In the genomic region with DNA sequence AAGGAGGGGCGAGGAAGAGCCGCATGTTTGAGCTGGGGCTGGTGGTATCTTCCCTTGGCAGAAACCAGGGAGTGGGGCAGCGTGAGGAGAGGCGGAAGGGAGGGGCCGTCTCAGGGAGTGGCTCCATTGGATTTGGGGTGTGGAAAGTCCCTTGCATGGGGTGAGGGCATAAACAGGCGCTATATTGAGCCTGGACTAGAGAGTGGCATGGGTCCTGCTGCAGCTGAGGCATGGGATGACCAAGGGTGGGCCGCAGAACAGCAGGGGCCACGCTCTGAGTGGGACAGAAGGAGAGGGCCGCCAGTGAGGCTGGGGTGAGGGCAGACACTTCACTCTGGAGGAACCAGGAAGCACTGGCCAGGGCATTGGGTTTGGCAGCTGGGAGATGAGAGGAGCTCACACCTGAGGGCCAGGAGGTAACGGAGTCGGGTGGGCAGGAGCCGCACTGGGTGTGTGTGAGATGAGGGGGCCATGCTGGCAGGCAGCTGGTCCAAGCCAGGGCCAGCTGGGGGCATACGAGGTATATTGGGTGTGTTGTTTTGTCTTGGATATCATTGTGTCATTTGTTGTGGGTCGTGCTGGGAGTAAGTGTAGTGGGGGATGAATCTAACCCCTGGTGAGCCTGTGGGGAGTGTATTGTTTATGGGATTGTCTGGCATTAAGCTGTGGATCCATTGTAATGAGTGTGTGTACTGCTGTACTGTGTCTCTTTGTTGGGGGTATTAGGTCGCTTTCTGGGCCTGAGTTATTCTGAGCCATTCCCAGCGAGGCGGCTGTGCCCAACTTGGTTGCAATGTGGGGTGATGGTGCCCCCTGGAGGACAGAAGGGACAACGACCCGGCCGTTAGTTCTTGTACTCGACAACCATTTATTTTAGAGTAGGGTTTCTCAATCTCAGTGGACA, we compare ENCODE assay signal across 8 cellular contexts. TPM values are rescaled to one million over a fixed set of nuclear protein-coding genes. Genes with fewer than 3 reads are reported as not detected.
DNase-seq lines count a peak whose midpoint lies in the region; ATAC-seq and TF ChIP-seq lines count a peak whose summit lies in the region.
"Not testable (repeated sequence)": the region's sequence is repeated elsewhere in the genome, so short reads cannot be mapped to it uniquely, and the experiment has no call there.

No MANE protein-coding gene starts in this region.

- DNase-seq in COLO668 (lab: John Stamatoyannopoulos, UW; ENCODE audit: unreplicated experiment) (peak; percentile 35), HT1080 (ENCODE audit: low read depth) (peak; percentile 62), NCI-H526 treated with DMSO at 0.1 percent for 48 hours (lab: John Stamatoyannopoulos, UW) (peak; percentile 38), astrocyte of the cerebellum (ENCODE audit: low read depth) (peak; percentile 38), Right ventricle myocardium superior (peak; percentile 81), omental fat pad (ENCODE audit: low spot score) (peak; percentile 59)
- DNase-seq in stimulated activated CD8-positive, alpha-beta memory T cell treated with anti-CD3 and anti-CD28 coated beads, Interleukin-7, amount 100 ng/mL, for 48 hours (ENCODE audit: extremely low read depth in 1 of 2, low read depth in 1 of 2): peak; percentile 18 to 37

- TF ChIP-seq CTCF in astrocyte of the cerebellum (IDR thresholded peaks at IDR 0.05; ENCODE audit: low read depth, low read length, missing control alignments) (peak; percentile 75), omental fat pad (IDR thresholded peaks at IDR 0.05) (peak in 2 of 3 donors; percentile 4 to 75)

- in situ Hi-C loops in astrocyte of the cerebellum (cut with HindIII; ENCODE audit: low sequenced_read_pairs): not testable (repeated sequence)

- intact Hi-C loops in Right ventricle myocardium superior (cut with DNase I): not testable (repeated sequence)

- not testable (repeated sequence) for H3K4me3 ChIP-seq in astrocyte of the cerebellum (ENCODE audit: low read depth, low read length)

- ATAC-seq in activated CD4-positive, CD25-positive, alpha-beta regulatory T cell treated with anti-CD3 and anti-CD28 coated beads, Interleukin-2, amount 50 U/mL, for 24 hours: peak; percentile 58 to 67
- ATAC-seq in Right ventricle myocardium superior (ENCODE audit: poor library complexity) (peak; percentile 97), omental fat pad (ENCODE audit: low FRiP score) (peak; percentile 89)

RNA-seq across cellular contexts. Expression of a gene that starts 56.2 kb away (rescaled TPM):
- total RNA-seq in HT1080 (2014; rRNA removed; shearing (Covaris generic)): 21.7 and 40.0 TPM in 2 replicates
- polyA plus RNA-seq in HT1080 (2015; cell fraction: cytosol; rRNA removed): 40.7 and 43.9 TPM in 2 replicates
- 58.4 and 73.2 TPM in 2 replicates for polyA plus RNA-seq in HT1080 (2015; cell fraction: nucleus; rRNA removed)
- total RNA-seq in Right ventricle myocardium superior (58.3 TPM), omental fat pad (10 to 100 TPM; 22.7 to 70.9 (median 30.1) TPM)

Comparison
In these comparisons a context has a peak if more than half of its experiments do, and no peak if none do; other contexts are left out.
1. DNase-seq: peak in every context shown above with its lines; median percentile 81 in Right ventricle myocardium superior; 62 in HT1080; 59 in omental fat pad; 38 in NCI-H526 treated with DMSO at 0.1 percent for 48 hours; 38 in astrocyte of the cerebellum; 35 in COLO668; 28 in stimulated activated CD8-positive, alpha-beta memory T cell treated with anti-CD3 and anti-CD28 coated beads, Interleukin-7, amount 100 ng/mL, for 48 hours.